Comparison of ENCODE assay signal across 8 cellular contexts in the genomic region with DNA sequence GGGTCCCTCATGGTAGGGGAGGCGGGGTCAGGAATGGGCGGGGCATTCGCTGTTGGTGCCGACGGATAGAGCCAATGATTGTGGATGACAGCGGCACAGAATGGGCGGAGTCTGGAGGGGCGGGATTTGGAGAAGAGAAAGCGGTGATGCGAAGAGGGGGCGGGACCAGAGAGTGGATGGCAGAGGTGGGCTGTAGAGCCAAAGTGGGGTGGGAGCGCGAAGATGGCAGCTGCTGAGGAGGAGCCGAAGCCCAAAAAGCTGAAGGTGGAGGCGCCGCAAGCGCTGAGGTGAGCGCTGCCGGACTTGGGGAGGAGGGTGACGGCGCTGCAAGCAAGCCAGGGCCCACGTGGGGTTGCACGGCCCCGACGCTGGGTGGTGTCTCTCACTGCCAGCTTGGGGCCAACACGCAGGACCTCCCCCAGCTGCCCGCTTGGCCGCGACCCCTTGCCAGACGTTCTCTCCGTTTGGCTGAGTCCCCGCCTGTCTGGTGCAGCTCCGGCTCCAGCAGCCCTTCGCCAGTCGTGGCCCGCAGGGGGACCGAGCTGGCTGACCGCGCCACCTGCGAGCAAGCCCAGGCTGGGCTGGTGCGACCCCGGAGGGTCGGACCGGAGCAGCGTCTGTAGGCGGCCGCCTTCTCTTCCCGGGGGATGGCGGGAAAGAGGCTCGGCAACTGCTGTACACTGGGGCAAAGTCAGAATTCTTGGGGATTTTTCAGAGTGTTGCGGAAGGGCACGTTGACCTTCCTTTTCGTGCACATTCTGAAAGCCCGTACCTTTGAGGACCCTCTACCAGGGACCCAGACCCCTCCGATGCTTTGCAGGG. TPM values are rescaled to one million over a fixed set of nuclear protein-coding genes. Genes with fewer than 3 reads are reported as not detected.
DNase-seq lines count a peak whose midpoint lies in the region; ATAC-seq and TF ChIP-seq lines count a peak whose summit lies in the region.

A gene (plus strand): TSS at position 165 of the 822 bp plus-strand sequence. CDS start 58 bp downstream, at position 223.

- H3K4me3 ChIP-seq in AG09309 (ENCODE audit: control insufficient read depth, low read depth, low read length): peak within 1 kb of the TSS; percentile 72

- ATAC-seq in GM18868 (IDR thresholded peaks at IDR 0.05; ENCODE audit: unreplicated experiment): peak; percentile 82
- peak; percentile 81 for ATAC-seq in HG03108 (IDR thresholded peaks at IDR 0.05; ENCODE audit: unreplicated experiment)

- TF ChIP-seq CTCF in AG09309 (IDR thresholded peaks at IDR 0.05; ENCODE audit: control insufficient read depth, insufficient read depth, low read depth, low read length, missing control alignments): peak; percentile 42

- DNase-seq in AG09309 (ENCODE audit: low read depth) (peak; percentile 84), NCI-H446 (lab: John Stamatoyannopoulos, UW) (peak; percentile 94 to 97), cerebellum (ENCODE audit: low spot score) (peak; percentile 98), kidney glomerular epithelial cell (lab: John Stamatoyannopoulos, UW) (peak; percentile 99)
- peak; percentile 98 for DNase-seq in activated CD4-positive, alpha-beta T cell treated with anti-CD3 and anti-CD28 coated beads for 1 hour
- peak; percentile 99 to 100 for DNase-seq in stimulated activated CD4-positive, alpha-beta T cell treated with anti-CD3 and anti-CD28 coated beads, Interleukin-1b, Interleukin-23, amount 100 ng/mL, for 1 hour (ENCODE audit: low read depth in 2 of 2)

RNA-seq across cellular contexts. Expression of the gene that starts here (rescaled TPM):
- 44.1 TPM for total RNA-seq in cerebellum

Comparison
In these comparisons a context has a peak if more than half of its experiments do, and no peak if none do; other contexts are left out.
1. Peak in every context shown above with its lines: DNase-seq, ATAC-seq and H3K4me3 ChIP-seq.